ENCODE assay signal across 2 cellular contexts in the genomic region with DNA sequence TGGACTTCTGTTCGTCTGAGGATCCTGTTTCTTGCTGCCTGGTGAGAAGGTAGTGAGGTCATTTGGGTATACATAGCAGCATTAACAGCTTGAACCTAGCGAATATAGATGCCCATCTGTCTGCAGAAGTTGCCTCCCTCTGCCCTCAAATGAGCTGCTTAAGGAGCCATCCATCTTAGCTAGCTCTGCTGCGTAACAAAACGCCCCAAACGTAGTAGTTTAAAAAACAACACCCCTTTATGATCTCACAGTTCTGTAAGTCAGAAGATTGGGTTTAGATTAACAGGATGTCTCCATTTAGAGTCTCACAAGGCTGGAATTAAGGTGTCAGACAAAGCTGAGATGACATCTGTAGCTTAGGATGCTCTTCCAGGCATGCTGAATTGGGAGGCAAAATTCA.
TF ChIP-seq lines count a peak whose summit lies in the region.

No MANE protein-coding gene starts in this region.

TF ChIP-seq in HEK293, 187 proteins besides CTCF, POLR2A, EP300 and RAD21 (continued from another document):
- TF ChIP-seq RBAK (tag by site-specific recombination; IDR thresholded peaks at IDR 0.05) (peak; percentile 44; the same call in 1 of the 2 replicates), ZNF521 (tag by site-specific recombination; IDR thresholded peaks at IDR 0.05) (no peak), WT1 (tag by site-specific recombination; IDR thresholded peaks at IDR 0.05) (no peak), ZNF404 (tag by site-specific recombination; IDR thresholded peaks at IDR 0.05) (no peak), ZNF184 (tag by site-specific recombination; IDR thresholded peaks at IDR 0.05) (no peak)

TF ChIP-seq in K562, 482 proteins besides CTCF, POLR2A, EP300 and RAD21 (continues in another document):
- TF ChIP-seq, protein P1, sequence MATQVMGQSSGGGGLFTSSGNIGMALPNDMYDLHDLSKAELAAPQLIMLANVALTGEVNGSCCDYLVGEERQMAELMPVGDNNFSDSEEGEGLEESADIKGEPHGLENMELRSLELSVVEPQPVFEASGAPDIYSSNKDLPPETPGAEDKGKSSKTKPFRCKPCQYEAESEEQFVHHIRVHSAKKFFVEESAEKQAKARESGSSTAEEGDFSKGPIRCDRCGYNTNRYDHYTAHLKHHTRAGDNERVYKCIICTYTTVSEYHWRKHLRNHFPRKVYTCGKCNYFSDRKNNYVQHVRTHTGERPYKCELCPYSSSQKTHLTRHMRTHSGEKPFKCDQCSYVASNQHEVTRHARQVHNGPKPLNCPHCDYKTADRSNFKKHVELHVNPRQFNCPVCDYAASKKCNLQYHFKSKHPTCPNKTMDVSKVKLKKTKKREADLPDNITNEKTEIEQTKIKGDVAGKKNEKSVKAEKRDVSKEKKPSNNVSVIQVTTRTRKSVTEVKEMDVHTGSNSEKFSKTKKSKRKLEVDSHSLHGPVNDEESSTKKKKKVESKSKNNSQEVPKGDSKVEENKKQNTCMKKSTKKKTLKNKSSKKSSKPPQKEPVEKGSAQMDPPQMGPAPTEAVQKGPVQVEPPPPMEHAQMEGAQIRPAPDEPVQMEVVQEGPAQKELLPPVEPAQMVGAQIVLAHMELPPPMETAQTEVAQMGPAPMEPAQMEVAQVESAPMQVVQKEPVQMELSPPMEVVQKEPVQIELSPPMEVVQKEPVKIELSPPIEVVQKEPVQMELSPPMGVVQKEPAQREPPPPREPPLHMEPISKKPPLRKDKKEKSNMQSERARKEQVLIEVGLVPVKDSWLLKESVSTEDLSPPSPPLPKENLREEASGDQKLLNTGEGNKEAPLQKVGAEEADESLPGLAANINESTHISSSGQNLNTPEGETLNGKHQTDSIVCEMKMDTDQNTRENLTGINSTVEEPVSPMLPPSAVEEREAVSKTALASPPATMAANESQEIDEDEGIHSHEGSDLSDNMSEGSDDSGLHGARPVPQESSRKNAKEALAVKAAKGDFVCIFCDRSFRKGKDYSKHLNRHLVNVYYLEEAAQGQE (CRISPR knock-in tag; IDR thresholded peaks at IDR 0.05; ENCODE audit: low read depth) = no peak
- peak in 1 of 2 experiments; percentile 64; a peak in 1 of 3 replicates for TF ChIP-seq CBX3 (IDR thresholded peaks at IDR 0.05; ENCODE audit: borderline replicate concordance in 1 of 2, low read length in 2 of 2)
- TF ChIP-seq PRMT5 (CRISPR knock-in tag; IDR thresholded peaks at IDR 0.05) = no peak
- TF ChIP-seq, protein P2, sequence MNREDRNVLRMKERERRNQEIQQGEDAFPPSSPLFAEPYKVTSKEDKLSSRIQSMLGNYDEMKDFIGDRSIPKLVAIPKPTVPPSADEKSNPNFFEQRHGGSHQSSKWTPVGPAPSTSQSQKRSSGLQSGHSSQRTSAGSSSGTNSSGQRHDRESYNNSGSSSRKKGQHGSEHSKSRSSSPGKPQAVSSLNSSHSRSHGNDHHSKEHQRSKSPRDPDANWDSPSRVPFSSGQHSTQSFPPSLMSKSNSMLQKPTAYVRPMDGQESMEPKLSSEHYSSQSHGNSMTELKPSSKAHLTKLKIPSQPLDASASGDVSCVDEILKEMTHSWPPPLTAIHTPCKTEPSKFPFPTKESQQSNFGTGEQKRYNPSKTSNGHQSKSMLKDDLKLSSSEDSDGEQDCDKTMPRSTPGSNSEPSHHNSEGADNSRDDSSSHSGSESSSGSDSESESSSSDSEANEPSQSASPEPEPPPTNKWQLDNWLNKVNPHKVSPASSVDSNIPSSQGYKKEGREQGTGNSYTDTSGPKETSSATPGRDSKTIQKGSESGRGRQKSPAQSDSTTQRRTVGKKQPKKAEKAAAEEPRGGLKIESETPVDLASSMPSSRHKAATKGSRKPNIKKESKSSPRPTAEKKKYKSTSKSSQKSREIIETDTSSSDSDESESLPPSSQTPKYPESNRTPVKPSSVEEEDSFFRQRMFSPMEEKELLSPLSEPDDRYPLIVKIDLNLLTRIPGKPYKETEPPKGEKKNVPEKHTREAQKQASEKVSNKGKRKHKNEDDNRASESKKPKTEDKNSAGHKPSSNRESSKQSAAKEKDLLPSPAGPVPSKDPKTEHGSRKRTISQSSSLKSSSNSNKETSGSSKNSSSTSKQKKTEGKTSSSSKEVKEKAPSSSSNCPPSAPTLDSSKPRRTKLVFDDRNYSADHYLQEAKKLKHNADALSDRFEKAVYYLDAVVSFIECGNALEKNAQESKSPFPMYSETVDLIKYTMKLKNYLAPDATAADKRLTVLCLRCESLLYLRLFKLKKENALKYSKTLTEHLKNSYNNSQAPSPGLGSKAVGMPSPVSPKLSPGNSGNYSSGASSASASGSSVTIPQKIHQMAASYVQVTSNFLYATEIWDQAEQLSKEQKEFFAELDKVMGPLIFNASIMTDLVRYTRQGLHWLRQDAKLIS (CRISPR knock-in tag; IDR thresholded peaks at IDR 0.05) = no peak
- TF ChIP-seq, protein P3, sequence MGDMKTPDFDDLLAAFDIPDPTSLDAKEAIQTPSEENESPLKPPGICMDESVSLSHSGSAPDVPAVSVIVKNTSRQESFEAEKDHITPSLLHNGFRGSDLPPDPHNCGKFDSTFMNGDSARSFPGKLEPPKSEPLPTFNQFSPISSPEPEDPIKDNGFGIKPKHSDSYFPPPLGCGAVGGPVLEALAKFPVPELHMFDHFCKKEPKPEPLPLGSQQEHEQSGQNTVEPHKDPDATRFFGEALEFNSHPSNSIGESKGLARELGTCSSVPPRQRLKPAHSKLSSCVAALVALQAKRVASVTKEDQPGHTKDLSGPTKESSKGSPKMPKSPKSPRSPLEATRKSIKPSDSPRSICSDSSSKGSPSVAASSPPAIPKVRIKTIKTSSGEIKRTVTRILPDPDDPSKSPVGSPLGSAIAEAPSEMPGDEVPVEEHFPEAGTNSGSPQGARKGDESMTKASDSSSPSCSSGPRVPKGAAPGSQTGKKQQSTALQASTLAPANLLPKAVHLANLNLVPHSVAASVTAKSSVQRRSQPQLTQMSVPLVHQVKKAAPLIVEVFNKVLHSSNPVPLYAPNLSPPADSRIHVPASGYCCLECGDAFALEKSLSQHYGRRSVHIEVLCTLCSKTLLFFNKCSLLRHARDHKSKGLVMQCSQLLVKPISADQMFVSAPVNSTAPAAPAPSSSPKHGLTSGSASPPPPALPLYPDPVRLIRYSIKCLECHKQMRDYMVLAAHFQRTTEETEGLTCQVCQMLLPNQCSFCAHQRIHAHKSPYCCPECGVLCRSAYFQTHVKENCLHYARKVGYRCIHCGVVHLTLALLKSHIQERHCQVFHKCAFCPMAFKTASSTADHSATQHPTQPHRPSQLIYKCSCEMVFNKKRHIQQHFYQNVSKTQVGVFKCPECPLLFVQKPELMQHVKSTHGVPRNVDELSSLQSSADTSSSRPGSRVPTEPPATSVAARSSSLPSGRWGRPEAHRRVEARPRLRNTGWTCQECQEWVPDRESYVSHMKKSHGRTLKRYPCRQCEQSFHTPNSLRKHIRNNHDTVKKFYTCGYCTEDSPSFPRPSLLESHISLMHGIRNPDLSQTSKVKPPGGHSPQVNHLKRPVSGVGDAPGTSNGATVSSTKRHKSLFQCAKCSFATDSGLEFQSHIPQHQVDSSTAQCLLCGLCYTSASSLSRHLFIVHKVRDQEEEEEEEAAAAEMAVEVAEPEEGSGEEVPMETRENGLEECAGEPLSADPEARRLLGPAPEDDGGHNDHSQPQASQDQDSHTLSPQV (IDR thresholded peaks at IDR 0.05) = no peak
- TF ChIP-seq, protein P4, sequence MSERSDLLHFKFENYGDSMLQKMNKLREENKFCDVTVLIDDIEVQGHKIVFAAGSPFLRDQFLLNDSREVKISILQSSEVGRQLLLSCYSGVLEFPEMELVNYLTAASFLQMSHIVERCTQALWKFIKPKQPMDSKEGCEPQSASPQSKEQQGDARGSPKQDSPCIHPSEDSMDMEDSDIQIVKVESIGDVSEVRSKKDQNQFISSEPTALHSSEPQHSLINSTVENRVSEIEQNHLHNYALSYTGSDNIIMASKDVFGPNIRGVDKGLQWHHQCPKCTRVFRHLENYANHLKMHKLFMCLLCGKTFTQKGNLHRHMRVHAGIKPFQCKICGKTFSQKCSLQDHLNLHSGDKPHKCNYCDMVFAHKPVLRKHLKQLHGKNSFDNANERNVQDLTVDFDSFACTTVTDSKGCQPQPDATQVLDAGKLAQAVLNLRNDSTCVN (CRISPR knock-in tag; IDR thresholded peaks at IDR 0.05) = no peak
- TF ChIP-seq BCL6 (CRISPR knock-in tag; IDR thresholded peaks at IDR 0.05) = no peak
- no peak for TF ChIP-seq ZNF79 (CRISPR knock-in tag; IDR thresholded peaks at IDR 0.05; ENCODE audit: low read depth)
- no peak for TF ChIP-seq MBD2 (IDR thresholded peaks at IDR 0.05; ENCODE audit: borderline replicate concordance, low read depth)
- TF ChIP-seq HNRNPH1 (optimal IDR thresholded peaks at IDR 0.05; ENCODE audit: low read depth, low read length) = no peak
- TF ChIP-seq RBM25 (IDR thresholded peaks at IDR 0.05; ENCODE audit: low read depth, low read length, severe bottlenecking) = peak; percentile 75
- TF ChIP-seq HMG20A (CRISPR knock-in tag; conservative IDR thresholded peaks at IDR 0.05) = no peak
- TF ChIP-seq, protein P5, sequence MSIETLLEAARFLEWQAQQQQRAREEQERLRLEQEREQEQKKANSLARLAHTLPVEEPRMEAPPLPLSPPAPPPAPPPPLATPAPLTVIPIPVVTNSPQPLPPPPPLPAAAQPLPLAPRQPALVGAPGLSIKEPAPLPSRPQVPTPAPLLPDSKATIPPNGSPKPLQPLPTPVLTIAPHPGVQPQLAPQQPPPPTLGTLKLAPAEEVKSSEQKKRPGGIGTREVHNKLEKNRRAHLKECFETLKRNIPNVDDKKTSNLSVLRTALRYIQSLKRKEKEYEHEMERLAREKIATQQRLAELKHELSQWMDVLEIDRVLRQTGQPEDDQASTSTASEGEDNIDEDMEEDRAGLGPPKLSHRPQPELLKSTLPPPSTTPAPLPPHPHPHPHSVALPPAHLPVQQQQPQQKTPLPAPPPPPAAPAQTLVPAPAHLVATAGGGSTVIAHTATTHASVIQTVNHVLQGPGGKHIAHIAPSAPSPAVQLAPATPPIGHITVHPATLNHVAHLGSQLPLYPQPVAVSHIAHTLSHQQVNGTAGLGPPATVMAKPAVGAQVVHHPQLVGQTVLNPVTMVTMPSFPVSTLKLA (conservative IDR thresholded peaks at IDR 0.05) = no peak
- TF ChIP-seq, protein P6, sequence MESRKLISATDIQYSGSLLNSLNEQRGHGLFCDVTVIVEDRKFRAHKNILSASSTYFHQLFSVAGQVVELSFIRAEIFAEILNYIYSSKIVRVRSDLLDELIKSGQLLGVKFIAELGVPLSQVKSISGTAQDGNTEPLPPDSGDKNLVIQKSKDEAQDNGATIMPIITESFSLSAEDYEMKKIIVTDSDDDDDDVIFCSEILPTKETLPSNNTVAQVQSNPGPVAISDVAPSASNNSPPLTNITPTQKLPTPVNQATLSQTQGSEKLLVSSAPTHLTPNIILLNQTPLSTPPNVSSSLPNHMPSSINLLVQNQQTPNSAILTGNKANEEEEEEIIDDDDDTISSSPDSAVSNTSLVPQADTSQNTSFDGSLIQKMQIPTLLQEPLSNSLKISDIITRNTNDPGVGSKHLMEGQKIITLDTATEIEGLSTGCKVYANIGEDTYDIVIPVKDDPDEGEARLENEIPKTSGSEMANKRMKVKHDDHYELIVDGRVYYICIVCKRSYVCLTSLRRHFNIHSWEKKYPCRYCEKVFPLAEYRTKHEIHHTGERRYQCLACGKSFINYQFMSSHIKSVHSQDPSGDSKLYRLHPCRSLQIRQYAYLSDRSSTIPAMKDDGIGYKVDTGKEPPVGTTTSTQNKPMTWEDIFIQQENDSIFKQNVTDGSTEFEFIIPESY (CRISPR knock-in tag; IDR thresholded peaks at IDR 0.05) = no peak
- TF ChIP-seq MCM7 (IDR thresholded peaks at IDR 0.05) = no peak
- 0 out of 2 replicates have a peak, but pooled peaks have one; percentile 54 for TF ChIP-seq BCOR (IDR thresholded peaks at IDR 0.05)
- no peak for TF ChIP-seq DDX20 (tag; IDR thresholded peaks at IDR 0.05; ENCODE audit: low read depth)
- no peak for TF ChIP-seq EGR1 (conservative IDR thresholded peaks at IDR 0.05)
- TF ChIP-seq HDAC3 (IDR thresholded peaks at IDR 0.05; ENCODE audit: borderline replicate concordance, partially characterized antibody) = no peak
- no peak for TF ChIP-seq ZNF766 (CRISPR knock-in tag; conservative IDR thresholded peaks at IDR 0.05)
- TF ChIP-seq MAFF (IDR thresholded peaks at IDR 0.05; ENCODE audit: low read length) = no peak
- no peak for TF ChIP-seq CHD2 (IDR thresholded peaks at IDR 0.05; ENCODE audit: low read depth, low read length)
- TF ChIP-seq, protein P7, sequence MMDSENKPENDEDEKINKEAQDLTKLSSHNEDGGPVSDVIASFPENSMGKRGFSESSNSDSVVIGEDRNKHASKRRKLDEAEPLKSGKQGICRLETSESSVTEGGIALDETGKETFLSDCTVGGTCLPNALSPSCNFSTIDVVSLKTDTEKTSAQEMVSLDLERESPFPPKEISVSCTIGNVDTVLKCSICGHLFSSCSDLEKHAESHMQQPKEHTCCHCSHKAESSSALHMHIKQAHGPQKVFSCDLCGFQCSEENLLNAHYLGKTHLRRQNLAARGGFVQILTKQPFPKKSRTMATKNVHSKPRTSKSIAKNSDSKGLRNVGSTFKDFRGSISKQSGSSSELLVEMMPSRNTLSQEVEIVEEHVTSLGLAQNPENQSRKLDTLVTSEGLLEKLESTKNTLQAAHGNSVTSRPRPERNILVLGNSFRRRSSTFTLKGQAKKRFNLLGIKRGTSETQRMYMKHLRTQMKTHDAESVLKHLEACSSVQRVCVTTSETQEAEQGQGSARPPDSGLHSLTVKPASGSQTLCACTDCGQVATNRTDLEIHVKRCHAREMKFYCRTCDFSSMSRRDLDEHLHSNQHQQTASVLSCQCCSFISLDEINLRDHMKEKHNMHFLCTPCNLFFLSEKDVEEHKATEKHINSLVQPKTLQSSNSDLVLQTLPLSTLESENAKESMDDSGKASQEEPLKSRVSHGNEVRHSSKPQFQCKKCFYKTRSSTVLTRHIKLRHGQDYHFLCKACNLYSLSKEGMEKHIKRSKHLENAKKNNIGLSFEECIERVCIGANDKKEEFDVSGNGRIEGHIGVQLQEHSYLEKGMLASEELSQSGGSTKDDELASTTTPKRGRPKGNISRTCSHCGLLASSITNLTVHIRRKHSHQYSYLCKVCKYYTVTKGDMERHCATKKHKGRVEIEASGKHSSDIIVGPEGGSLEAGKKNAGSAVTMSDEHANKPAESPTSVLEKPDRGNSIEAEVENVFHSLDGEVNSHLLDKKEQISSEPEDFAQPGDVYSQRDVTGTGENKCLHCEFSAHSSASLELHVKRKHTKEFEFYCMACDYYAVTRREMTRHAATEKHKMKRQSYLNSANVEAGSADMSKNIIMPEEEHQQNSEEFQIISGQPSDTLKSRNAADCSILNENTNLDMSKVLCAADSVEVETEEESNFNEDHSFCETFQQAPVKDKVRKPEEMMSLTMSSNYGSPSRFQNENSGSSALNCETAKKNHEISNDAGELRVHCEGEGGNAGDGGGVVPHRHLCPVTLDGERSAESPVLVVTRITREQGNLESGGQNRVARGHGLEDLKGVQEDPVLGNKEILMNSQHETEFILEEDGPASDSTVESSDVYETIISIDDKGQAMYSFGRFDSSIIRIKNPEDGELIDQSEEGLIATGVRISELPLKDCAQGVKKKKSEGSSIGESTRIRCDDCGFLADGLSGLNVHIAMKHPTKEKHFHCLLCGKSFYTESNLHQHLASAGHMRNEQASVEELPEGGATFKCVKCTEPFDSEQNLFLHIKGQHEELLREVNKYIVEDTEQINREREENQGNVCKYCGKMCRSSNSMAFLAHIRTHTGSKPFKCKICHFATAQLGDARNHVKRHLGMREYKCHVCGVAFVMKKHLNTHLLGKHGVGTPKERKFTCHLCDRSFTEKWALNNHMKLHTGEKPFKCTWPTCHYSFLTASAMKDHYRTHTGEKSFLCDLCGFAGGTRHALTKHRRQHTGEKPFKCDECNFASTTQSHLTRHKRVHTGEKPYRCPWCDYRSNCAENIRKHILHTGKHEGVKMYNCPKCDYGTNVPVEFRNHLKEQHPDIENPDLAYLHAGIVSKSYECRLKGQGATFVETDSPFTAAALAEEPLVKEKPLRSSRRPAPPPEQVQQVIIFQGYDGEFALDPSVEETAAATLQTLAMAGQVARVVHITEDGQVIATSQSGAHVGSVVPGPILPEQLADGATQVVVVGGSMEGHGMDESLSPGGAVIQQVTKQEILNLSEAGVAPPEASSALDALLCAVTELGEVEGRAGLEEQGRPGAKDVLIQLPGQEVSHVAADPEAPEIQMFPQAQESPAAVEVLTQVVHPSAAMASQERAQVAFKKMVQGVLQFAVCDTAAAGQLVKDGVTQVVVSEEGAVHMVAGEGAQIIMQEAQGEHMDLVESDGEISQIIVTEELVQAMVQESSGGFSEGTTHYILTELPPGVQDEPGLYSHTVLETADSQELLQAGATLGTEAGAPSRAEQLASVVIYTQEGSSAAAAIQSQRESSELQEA (IDR thresholded peaks at IDR 0.05; ENCODE audit: low read depth) = no peak
- TF ChIP-seq HMG20B (CRISPR knock-in tag; IDR thresholded peaks at IDR 0.05) = no peak
